Comparison of ENCODE assay signal across 8 cellular contexts in the genomic region with DNA sequence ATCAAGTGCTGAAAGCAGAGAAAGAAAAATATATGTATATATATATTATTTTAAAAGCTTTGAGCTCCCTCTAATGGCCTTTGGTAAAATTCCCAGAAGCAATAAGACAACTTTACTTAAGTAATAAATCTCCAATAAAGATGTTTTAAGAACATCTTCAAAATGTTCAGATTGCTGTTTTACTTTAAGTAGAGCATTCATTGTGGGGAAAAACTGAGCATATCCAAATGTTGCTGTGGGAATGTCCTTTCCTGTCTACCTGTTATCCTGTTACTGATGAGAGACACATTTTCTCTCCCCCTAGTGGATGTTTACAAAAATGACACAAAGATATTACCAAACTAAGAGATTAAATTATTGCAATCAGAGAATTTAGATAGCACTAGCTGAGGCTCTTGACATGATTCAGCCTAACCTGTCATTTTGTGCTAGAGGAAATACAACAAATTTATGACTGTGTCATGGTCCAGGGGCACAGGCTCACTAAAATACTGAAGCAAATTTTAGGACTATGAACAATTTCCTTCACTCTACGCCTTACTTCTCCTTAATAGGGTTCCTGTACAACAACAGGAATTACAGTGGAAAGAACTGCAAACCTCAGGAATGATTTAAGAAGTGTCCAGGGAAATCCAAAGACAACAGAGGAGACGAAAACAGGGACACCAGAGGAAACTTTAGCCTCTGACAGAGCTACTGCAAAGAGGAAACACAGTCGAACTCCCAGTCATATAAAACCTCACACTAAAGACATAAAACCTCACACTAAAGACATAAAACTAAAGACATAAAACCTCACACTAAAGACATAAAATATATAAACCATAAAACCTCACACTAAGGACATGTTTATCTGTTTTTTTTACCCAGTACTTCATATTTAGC. TPM values are rescaled to one million over a fixed set of nuclear protein-coding genes. Genes with fewer than 3 reads are reported as not detected.
DNase-seq lines count a peak whose midpoint lies in the region; ATAC-seq, FAIRE-seq and TF ChIP-seq lines count a peak whose summit lies in the region.

No MANE protein-coding gene starts in this region.

- no peak overlapping the region for H3K4me2 ChIP-seq in K562 (ENCODE audit: insufficient read depth, low read length)

- H3K9ac ChIP-seq in K562 (ENCODE audit: insufficient read depth in 1 of 2, low read depth in 2 of 2, low read length in 2 of 2): no peak overlapping the region

- POLR2A ChIA-PET in K562 (lab: Yijun Ruan, JAX): no interaction called here

- no peak overlapping the region for H3K4me3 ChIP-seq in K562

- FAIRE-seq in GM19239 (lab: Jason Lieb, UNC): peak; percentile 86
- peak; percentile 56 for FAIRE-seq in K562 (lab: Jason Lieb, UNC)

- H3K79me2 ChIP-seq in K562 (ENCODE audit: control insufficient read depth, insufficient read depth, low read length): no peaks in the 10 kb centered on the region

- no peak for TF ChIP-seq EP300 in K562 (IDR thresholded peaks at IDR 0.05; ENCODE audit: low read length)

- intact Hi-C loops in K562 (cut with micrococcal nuclease): loop anchor here (5.0 kb wide), 4 partner anchors 201 to 1156 kb away; partner anchors contain the start of gene MEGF10

- WGBS in K562 (ENCODE audit: insufficient coverage, low coverage, missing lambda C conversion rate): 17% methylated on average over 3 of the region's 3 CpGs

- ATAC-seq in HG03280 (IDR thresholded peaks at IDR 0.05; ENCODE audit: unreplicated experiment) (peak; percentile 86), K562 (peak; percentile 78), GM21367 (IDR thresholded peaks at IDR 0.05; ENCODE audit: unreplicated experiment) (no peak)

- no peak overlapping the region for H2AFZ ChIP-seq in K562 (ENCODE audit: low read depth, low read length)

- DNase-seq in DMS53 (lab: John Stamatoyannopoulos, UW) (peak; percentile 77), GM19239 (ENCODE audit: insufficient read length, low spot score) (peak; percentile 9), NCI-H460 (ENCODE audit: extremely low read depth, low read depth) (peak; percentile 53), K562 (ENCODE audit: extremely low read depth in 1 of 4, low spot score in 3 of 4) (peak; percentile 38 to 45 (median 43)), left kidney (ENCODE audit: low read depth, low spot score) (peak; percentile 71)
- no peak for DNase-seq in activated CD4-positive, alpha-beta T cell treated with anti-CD3 and anti-CD28 coated beads, Interleukin-2, amount 50 U/mL, for 48 hours

- in situ Hi-C loops in K562 (cut with MboI): no loop called here

- no peaks in the 10 kb centered on the region for H3K9me3 ChIP-seq in K562 (replicated peaks; ENCODE audit: control insufficient read depth, insufficient read depth, low read depth, low read length)

- CTCF ChIA-PET in K562 (lab: Yijun Ruan, JAX; ENCODE audit: low intra/inter-chr PET ratio): interaction anchor here (0.5 to 2.0 kb wide), 12 partner anchors 51 to 1154 kb away, joined by 3 to 20 read pairs (median 4); no protein-coding TSS in a partner anchor

- no peaks in the 10 kb centered on the region; a peak in 1 of 5 replicates for H3K4me1 ChIP-seq in K562 (replicated peaks in 1 of 2; ENCODE audit: control insufficient read depth in 2 of 2, insufficient read depth in 2 of 2, low read length in 2 of 2)

- no peak overlapping the region for H3K27ac ChIP-seq in K562 (ENCODE audit: extremely low read depth, low read depth, low read length)

- BruUV-seq in K562 (replicated peaks; lab: Mats Ljungman, UMichigan): no TSS peak

- peak; percentile 65 to 67 for TF ChIP-seq RAD21 in K562 (CRISPR knock-in tag; conservative IDR thresholded peaks at IDR 0.05 in 1 of 2, IDR thresholded peaks at IDR 0.05 in 1 of 2)

- no peaks in the 10 kb centered on the region for H3K9me1 ChIP-seq in K562 (ENCODE audit: control insufficient read depth, insufficient read depth, low read length)

- peak; percentile 79 to 89 (median 80) for TF ChIP-seq CTCF in K562 (IDR thresholded peaks at IDR 0.05 in 2 of 3, conservative IDR thresholded peaks at IDR 0.05 in 1 of 3; ENCODE audit: insufficient read depth in 2 of 3, low read depth in 1 of 3, low read length in 3 of 3)

- H3K27me3 ChIP-seq in K562 (ENCODE audit: control insufficient read depth in 2 of 2, insufficient read depth in 2 of 2, low read length in 2 of 2): no peaks in the 10 kb centered on the region

- TF ChIP-seq POLR2A in K562 (conservative IDR thresholded peaks at IDR 0.05): no peak

- H4K20me1 ChIP-seq in K562 (replicated peaks; ENCODE audit: control insufficient read depth, insufficient read depth, low read length): no peaks in the 10 kb centered on the region

- no peaks in the 10 kb centered on the region for H3K36me3 ChIP-seq in K562 (ENCODE audit: control insufficient read depth, insufficient read depth, low read length)

TF ChIP-seq in K562, 482 proteins besides CTCF, POLR2A, EP300 and RAD21 (continues in another document):
- no peak for TF ChIP-seq MCM3 (IDR thresholded peaks at IDR 0.05)
- TF ChIP-seq ZNF695 (CRISPR knock-in tag; IDR thresholded peaks at IDR 0.05): no peak
- TF ChIP-seq ZEB2 (IDR thresholded peaks at IDR 0.05): 0 out of 2 replicates have a peak, but pooled peaks have one; percentile 36
- no peak for TF ChIP-seq ZNF395 (CRISPR knock-in tag; IDR thresholded peaks at IDR 0.05)
- TF ChIP-seq, protein P1, sequence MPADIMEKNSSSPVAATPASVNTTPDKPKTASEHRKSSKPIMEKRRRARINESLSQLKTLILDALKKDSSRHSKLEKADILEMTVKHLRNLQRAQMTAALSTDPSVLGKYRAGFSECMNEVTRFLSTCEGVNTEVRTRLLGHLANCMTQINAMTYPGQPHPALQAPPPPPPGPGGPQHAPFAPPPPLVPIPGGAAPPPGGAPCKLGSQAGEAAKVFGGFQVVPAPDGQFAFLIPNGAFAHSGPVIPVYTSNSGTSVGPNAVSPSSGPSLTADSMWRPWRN (IDR thresholded peaks at IDR 0.05; ENCODE audit: low read depth): 0 out of 2 replicates have a peak, but pooled peaks have one; percentile 19
- no peak for TF ChIP-seq MAFF (IDR thresholded peaks at IDR 0.05; ENCODE audit: low read length)
- peak; percentile 81 to 85 for TF ChIP-seq FOXK2 (conservative IDR thresholded peaks at IDR 0.05 in 1 of 2, IDR thresholded peaks at IDR 0.05 in 1 of 2; ENCODE audit: low read depth in 2 of 2)
- TF ChIP-seq, protein P2, sequence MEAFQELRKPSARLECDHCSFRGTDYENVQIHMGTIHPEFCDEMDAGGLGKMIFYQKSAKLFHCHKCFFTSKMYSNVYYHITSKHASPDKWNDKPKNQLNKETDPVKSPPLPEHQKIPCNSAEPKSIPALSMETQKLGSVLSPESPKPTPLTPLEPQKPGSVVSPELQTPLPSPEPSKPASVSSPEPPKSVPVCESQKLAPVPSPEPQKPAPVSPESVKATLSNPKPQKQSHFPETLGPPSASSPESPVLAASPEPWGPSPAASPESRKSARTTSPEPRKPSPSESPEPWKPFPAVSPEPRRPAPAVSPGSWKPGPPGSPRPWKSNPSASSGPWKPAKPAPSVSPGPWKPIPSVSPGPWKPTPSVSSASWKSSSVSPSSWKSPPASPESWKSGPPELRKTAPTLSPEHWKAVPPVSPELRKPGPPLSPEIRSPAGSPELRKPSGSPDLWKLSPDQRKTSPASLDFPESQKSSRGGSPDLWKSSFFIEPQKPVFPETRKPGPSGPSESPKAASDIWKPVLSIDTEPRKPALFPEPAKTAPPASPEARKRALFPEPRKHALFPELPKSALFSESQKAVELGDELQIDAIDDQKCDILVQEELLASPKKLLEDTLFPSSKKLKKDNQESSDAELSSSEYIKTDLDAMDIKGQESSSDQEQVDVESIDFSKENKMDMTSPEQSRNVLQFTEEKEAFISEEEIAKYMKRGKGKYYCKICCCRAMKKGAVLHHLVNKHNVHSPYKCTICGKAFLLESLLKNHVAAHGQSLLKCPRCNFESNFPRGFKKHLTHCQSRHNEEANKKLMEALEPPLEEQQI (IDR thresholded peaks at IDR 0.05): 0 out of 2 replicates have a peak, but pooled peaks have one; percentile 20

RNA-seq across cellular contexts. Expression of gene PRRC1, which starts 24.3 kb away (rescaled TPM):
- total RNA-seq in NCI-H460 (2014; rRNA removed; shearing (Covaris generic)): 48.4 and 57.8 TPM in 2 replicates
- 26.1 and 49.9 TPM in 2 replicates for polyA plus RNA-seq in NCI-H460 (2014; cell fraction: nucleus; rRNA removed)
- 53.6 and 122 TPM in 2 replicates for total RNA-seq in K562 (2011; cell fraction: chromatin; rRNA removed; ENCODE audit: low replicate concordance)
- 36.7 and 44.0 TPM in 2 replicates for total RNA-seq in K562 (2011; cell fraction: nucleolus; rRNA removed)
- 65.5 and 95.0 TPM in 2 replicates for total RNA-seq in K562 (2011; cell fraction: nucleoplasm; rRNA removed)
- total RNA-seq in K562 (2014; rRNA removed) (23.4 and 24.7 TPM in 2 replicates), K562 (2014; rRNA removed; fragmentation: Illumina TruSeq; extraction: Trizol) (39.1 and 39.2 TPM in 2 replicates), K562 (2015; rRNA removed; fragmentation: Illumina TruSeq; extraction: Trizol) (38.4 and 41.1 TPM in 2 replicates), K562 (2021) (48.0 and 51.4 TPM in 2 replicates)
- polyA plus RNA-seq in K562 (2011; rRNA removed) (62.1 and 77.6 TPM in 2 replicates), K562 (2014; fragmentation: Illumina TruSeq; extraction: Trizol) (38.0 and 43.9 TPM in 2 replicates), K562 (2014; fragmentation: Nextera tagmentation; extraction: Ambion mirVana) (10 to 100 TPM; 44.3 to 68.7 TPM), K562 (2014; rRNA removed) (28.9 and 32.2 TPM in 2 replicates)
- polyA plus RNA-seq in K562 (2011; cell fraction: cytosol; rRNA removed): 42.1 and 82.3 TPM in 2 replicates
- polyA plus RNA-seq in K562 (2011; cell fraction: nucleus; rRNA removed): 60.0 and 97.1 TPM in 2 replicates
- 33.7 and 34.3 TPM in 2 replicates for polyA plus RNA-seq in K562 (2012)
- polyA minus RNA-seq in K562 (2011; rRNA and poly(A)+ RNA removed): 194 and 197 TPM in 2 replicates
- 48.2 and 51.7 TPM in 2 replicates for polyA minus RNA-seq in K562 (2011; cell fraction: cytosol; rRNA and poly(A)+ RNA removed)
- 41.2 and 96.2 TPM in 2 replicates for polyA minus RNA-seq in K562 (2011; cell fraction: nucleus; rRNA and poly(A)+ RNA removed)

Comparison
In these comparisons a context has a peak if more than half of its experiments do, and no peak if none do; other contexts are left out.
1. DNase-seq: peak in DMS53 (single experiment), GM19239 (single experiment), NCI-H460 (single experiment), K562 (4 of 4) and left kidney (single experiment); none in activated CD4-positive, alpha-beta T cell treated with anti-CD3 and anti-CD28 coated beads, Interleukin-2, amount 50 U/mL, for 48 hours (0 of 2).